Comparison of ENCODE assay signal across 9 cellular contexts in genomic region chr17:8120520-8121443, GRCh38. TPM values are rescaled to one million over a fixed set of nuclear protein-coding genes. Genes with fewer than 3 reads are reported as not detected.
DNase-seq lines count a peak whose midpoint lies in the region; ATAC-seq and TF ChIP-seq lines count a peak whose summit lies in the region.
"Had no signal": no experiment of that assay in that cellular context is flagged by ENCODE, and none has a peak within 500 bp of the region (broad histone marks: within the 10 kb centered on the region; RNA-seq: fewer than 3 reads in every experiment).

No MANE protein-coding gene starts in this region.

- intact Hi-C loops in gastrocnemius medialis (cut with DNase I; ENCODE audit: low total_unique reads) = loop anchor here (1.0 kb wide), 1 partner anchor 102 kb away; no protein-coding TSS in a partner anchor

- H3K36me3 Mint-ChIP-seq in T-cell = no peaks in the 10 kb centered on the region

- peak overlapping the region; percentile 89 for H3K27ac Mint-ChIP-seq in T-cell

- H3K79me2 ChIP-seq in Loucy (ENCODE audit: insufficient read depth, low read length) = no peaks in the 10 kb centered on the region

- TF ChIP-seq CTCF in Loucy (conservative IDR thresholded peaks at IDR 0.05; ENCODE audit: low read length) (peak; percentile 43), gastrocnemius medialis (IDR thresholded peaks at IDR 0.05 in 4 of 5, conservative IDR thresholded peaks at IDR 0.05 in 1 of 5) (peak in 3 of 5 experiments; percentile 34 to 35 (median 34))

- H3K36me3 ChIP-seq in Loucy (ENCODE audit: insufficient read depth, low read length) = no peaks in the 10 kb centered on the region
- no peaks in the 10 kb centered on the region; the same call in 1 of the 2 replicates for H3K36me3 ChIP-seq in iPS DF 6.9 (ENCODE audit: control insufficient read depth, insufficient read depth, low read length)
- no peaks in the 10 kb centered on the region for H3K36me3 ChIP-seq in gastrocnemius medialis

- peak overlapping the region; percentile 71 for H3K9ac ChIP-seq in Loucy (ENCODE audit: low read depth, low read length, poor library complexity, severe bottlenecking)

- in situ Hi-C loops in gastrocnemius medialis (cut with MboI; ENCODE audit: low sequenced_read_pairs in 4 of 4) = loop anchor here in 2 of 4 donors (10.0 kb wide), 2 partner anchors 54 to 64 kb away; partner anchors contain the start of gene TMEM107 (in 1 of the 2)

- H3K9me3 ChIP-seq in Loucy (ENCODE audit: insufficient read depth, low read depth, low read length) (no peaks in the 10 kb centered on the region), iPS DF 6.9 (ENCODE audit: control insufficient read depth, insufficient read depth, low read length) (no peaks in the 10 kb centered on the region), gastrocnemius medialis (no peaks in the 10 kb centered on the region)

- CTCF ChIA-PET in T-cell (lab: Charles Lee) = interaction anchor here (0.5 to 2.7 kb wide), 14 partner anchors 11 to 412 kb away, joined by 3 to 27 read pairs (median 10); partner anchors contain the start of genes BORCS6 (in 1 of the 2), CTC1 (in 1 of the 2) and SLC25A35 (in 1 of the 2)

- ATAC-seq in T-cell (replicated peaks in 1 of 4) = peak in 3 of 4 experiments; percentile 6 to 21 (median 7)
- no peak for ATAC-seq in gastrocnemius medialis
- ATAC-seq in GM19463 (IDR thresholded peaks at IDR 0.05; ENCODE audit: unreplicated experiment) = no peak
- ATAC-seq in HG03025 (IDR thresholded peaks at IDR 0.05; ENCODE audit: low FRiP score, unreplicated experiment) = no peak

- H3K4me3 ChIP-seq in Loucy (ENCODE audit: low read length, poor library complexity, severe bottlenecking) = peak overlapping the region; percentile 91
- H3K4me3 ChIP-seq in iPS DF 6.9 (ENCODE audit: low read length) = peak overlapping the region; percentile 74; the same call in 1 of the 2 replicates
- H3K4me3 ChIP-seq in gastrocnemius medialis = peak overlapping the region; percentile 51 to 63 (median 56)

- POLR2A ChIA-PET in T-cell (lab: Charles Lee) = interaction anchor here (0.5 to 2.2 kb wide), 6 partner anchors 36 to 279 kb away, joined by 4 to 12 read pairs (median 6); no protein-coding TSS in a partner anchor

- peak; percentile 81 for DNase-seq in ELR (ENCODE audit: low read depth)
- peak in 30 of 34 experiments; percentile 27 to 70 (median 52) for DNase-seq in T-cell
- DNase-seq in anterior cingulate cortex (lab: John Stamatoyannopoulos, UW) = peak in 47 of 58 donors; percentile 23 to 69 (median 55)
- DNase-seq in iPS DF 6.9 (ENCODE audit: low read depth, low spot score) = no peak
- no peak for DNase-seq in gastrocnemius medialis

- TF ChIP-seq POLR2A in gastrocnemius medialis (IDR thresholded peaks at IDR 0.05) = no peak

- peaks cover 72 to 80% (median 78%) of the 10 kb centered on the region in 3 donors for H3K4me1 Mint-ChIP-seq in T-cell

- H3K9me2 ChIP-seq in Loucy (replicated peaks; ENCODE audit: low read depth, low read length) = no peaks in the 10 kb centered on the region

- H3F3A ChIP-seq in Loucy (ENCODE audit: low read depth) = peaks cover 15% of the 10 kb centered on the region

- no peak overlapping the region for H3K27ac ChIP-seq in iPS DF 6.9 (ENCODE audit: low read length)
- H3K27ac ChIP-seq in gastrocnemius medialis = peak overlapping the region in 3 of 4 donors; percentile 83 to 87 (median 85)

- no peak overlapping the region; the same call in 1 of the 2 replicates for H2AFZ ChIP-seq in Loucy (ENCODE audit: low read length)

- H4K20me1 ChIP-seq in Loucy (ENCODE audit: insufficient read depth, low read length, poor library complexity, severe bottlenecking) = no peaks in the 10 kb centered on the region

- no peaks in the 10 kb centered on the region for H3K9me3 Mint-ChIP-seq in T-cell

- peaks cover 42% of the 10 kb centered on the region for H3K4me1 ChIP-seq in Loucy (ENCODE audit: insufficient read depth, low read length, poor library complexity, severe bottlenecking)
- 0 out of 2 replicates have a peak, but pooled peaks cover 3% of the 10 kb centered on the region for H3K4me1 ChIP-seq in iPS DF 6.9 (ENCODE audit: control insufficient read depth, insufficient read depth, low read length)
- peaks cover 58 to 65% of the 10 kb centered on the region in 2 donors for H3K4me1 ChIP-seq in gastrocnemius medialis

- peak overlapping the region; percentile 83 to 91 (median 88) for H3K4me3 Mint-ChIP-seq in T-cell

- peaks cover 7% of the 10 kb centered on the region for H3K27me3 ChIP-seq in Loucy (ENCODE audit: insufficient read depth, low read length, poor library complexity, severe bottlenecking)
- peaks cover 44% of the 10 kb centered on the region for H3K27me3 ChIP-seq in iPS DF 6.9 (ENCODE audit: control insufficient read depth, insufficient read depth, low read length)
- H3K27me3 ChIP-seq in gastrocnemius medialis = peaks cover 44 to 51% (median 47%) of the 10 kb centered on the region in 3 donors

- H3K27me3 Mint-ChIP-seq in T-cell = peaks cover 20 to 68% of the 10 kb centered on the region in 2 donors

- peak overlapping the region; percentile 93 for H3K4me2 ChIP-seq in Loucy (ENCODE audit: low read depth, low read length, poor library complexity, severe bottlenecking)

- no CpG with 5 or more reads among the region's 41 CpGs for WGBS in iPS DF 6.9 (ENCODE audit: insufficient coverage, insufficient read length)

RNA-seq across cellular contexts. Expression of gene ALOXE3, which starts 2.5 kb away (rescaled TPM):
- 1 to 10 TPM in 1 of 5 donors, under 1 TPM in 3, not detected in 1; 0.13 to 1.2 (median 0.19) TPM for total RNA-seq in T-cell
- total RNA-seq in gastrocnemius medialis = not detected
- total RNA-seq: pulmonary artery endothelial cell had no signal

RNA-seq across cellular contexts. Expression of gene HES7, which starts 3.1 kb away (rescaled TPM):
- 1 to 10 TPM in 1 of 5 donors, under 1 TPM in 2, not detected in 2; 0.16 to 1.6 (median 0.23) TPM for total RNA-seq in T-cell
- total RNA-seq in gastrocnemius medialis = not detected

RNA-seq across cellular contexts. Expression of gene PER1, which starts 31.4 kb away (rescaled TPM):
- total RNA-seq in T-cell (1,000 to 10,000 TPM in 2 of 5 donors, 10 to 100 TPM in 3; 62.6 to 1,675 (median 82.4) TPM), gastrocnemius medialis (100 to 1,000 TPM; 105 to 263 (median 164) TPM)

RNA-seq across cellular contexts. Expression of gene ALOX12B, which starts 33.3 kb away (rescaled TPM):
- 1 to 10 TPM in 1 of 5 donors, under 1 TPM in 3, not detected in 1; 0.63 to 1.1 (median 0.81) TPM for total RNA-seq in T-cell
- not detected for total RNA-seq in gastrocnemius medialis
- total RNA-seq: pulmonary artery endothelial cell had no signal

RNA-seq across cellular contexts. Expression of gene VAMP2, which starts 42.0 kb away (rescaled TPM):
- total RNA-seq in T-cell (100 to 1,000 TPM; 160 to 243 (median 186) TPM), gastrocnemius medialis (10 to 100 TPM; 10.9 to 37.0 (median 25.7) TPM)

Comparison
In these comparisons a context has a peak if more than half of its experiments do, and no peak if none do; other contexts are left out.
1. DNase-seq: peak in ELR (single experiment), T-cell (30 of 34) and anterior cingulate cortex (47 of 58); none in iPS DF 6.9 (single experiment) and gastrocnemius medialis (0 of 2).
2. ATAC-seq: peak in T-cell (3 of 4); none in gastrocnemius medialis (0 of 2), GM19463 (single experiment) and HG03025 (single experiment).
3. Peak in every context shown above with its lines, with median percentiles within 50 percentile points of each other: H3K4me3 ChIP-seq.